In genomic region chr18:50869150-50869549, GRCh38 we compare ENCODE assay signal across 1 cellular context.
TF ChIP-seq lines count a peak whose summit lies in the region.

No MANE protein-coding gene starts in this region.

TF ChIP-seq in HepG2, 621 proteins besides CTCF, POLR2A, EP300 and RAD21:
- TF ChIP-seq PHB2 (IDR thresholded peaks at IDR 0.05; ENCODE audit: partially characterized antibody) (no peak), TBL1XR1 (IDR thresholded peaks at IDR 0.05; ENCODE audit: borderline replicate concordance, low read length, partially characterized antibody) (no peak), CREBL2 (CRISPR knock-in tag; IDR thresholded peaks at IDR 0.05; ENCODE audit: borderline replicate concordance) (no peak), BRD4 (CRISPR knock-in tag; IDR thresholded peaks at IDR 0.05) (no peak), ZNF761 (CRISPR knock-in tag; conservative IDR thresholded peaks at IDR 0.05) (no peak), STAT6 (CRISPR knock-in tag; IDR thresholded peaks at IDR 0.05; ENCODE audit: borderline replicate concordance) (no peak), E2F1 (CRISPR knock-in tag; IDR thresholded peaks at IDR 0.05) (no peak), TFDP1 (CRISPR knock-in tag; IDR thresholded peaks at IDR 0.05; ENCODE audit: borderline replicate concordance) (no peak), ATF6 (CRISPR knock-in tag; conservative IDR thresholded peaks at IDR 0.05) (no peak), ETV6 (CRISPR knock-in tag; conservative IDR thresholded peaks at IDR 0.05) (no peak), FOXP4 (CRISPR knock-in tag; IDR thresholded peaks at IDR 0.05) (no peak), ZNF850 (CRISPR knock-in tag; conservative IDR thresholded peaks at IDR 0.05) (no peak), ZBTB2 (CRISPR knock-in tag; IDR thresholded peaks at IDR 0.05; ENCODE audit: low read depth) (no peak)
